Comparison of ENCODE assay signal across 16 cellular contexts in the genomic region with DNA sequence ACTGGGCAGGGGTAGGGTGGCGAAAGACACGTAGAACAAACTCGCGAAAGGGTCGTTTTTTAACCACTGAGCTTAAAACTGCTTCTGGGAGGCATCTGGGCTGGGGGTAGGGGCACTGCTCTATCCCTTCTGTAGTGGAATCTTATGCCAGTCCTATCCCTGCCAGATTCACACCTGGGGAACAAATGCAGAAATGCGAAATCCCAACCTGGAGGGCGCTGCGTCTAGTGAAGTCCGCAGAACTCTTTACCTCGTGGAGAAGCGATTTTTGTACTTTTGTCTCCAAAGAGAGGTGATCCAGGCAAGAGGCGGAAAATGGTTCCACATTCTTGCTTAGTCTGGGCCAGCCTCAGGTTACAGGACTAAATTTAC. TPM values are rescaled to one million over a fixed set of nuclear protein-coding genes. Genes with fewer than 3 reads are reported as not detected.
A peak's percentile ranks its signal among the peaks of the same experiment; 100 is the strongest.
DNase-seq lines count a peak whose midpoint lies in the region; ATAC-seq, FAIRE-seq and TF ChIP-seq lines count a peak whose summit lies in the region.
"Had no signal": no experiment of that assay in that cellular context is flagged by ENCODE, and none has a peak within 500 bp of the region (broad histone marks: within the 10 kb centered on the region; RNA-seq: fewer than 3 reads in every experiment).

No MANE protein-coding gene starts in this region.

- H3K27ac ChIP-seq in CD4-positive, alpha-beta memory T cell (ENCODE audit: low read depth, low read length) = no peak overlapping the region
- H3K27ac ChIP-seq: left lung, upper lobe of left lung had no signal

- peaks cover 62% of the 10 kb centered on the region for H3K27me3 ChIP-seq in CD4-positive, alpha-beta memory T cell (ENCODE audit: insufficient read depth, low read length)
- H3K27me3 ChIP-seq in bronchial epithelial cell (ENCODE audit: control insufficient read depth, insufficient read depth, low read length) = peaks cover 47% of the 10 kb centered on the region

- no peaks in the 10 kb centered on the region for H3K36me3 ChIP-seq in CD4-positive, alpha-beta memory T cell (ENCODE audit: insufficient read depth, low read length)
- no peaks in the 10 kb centered on the region for H3K36me3 ChIP-seq in bronchial epithelial cell (ENCODE audit: control insufficient read depth, insufficient read depth, low read length)
- H3K36me3 ChIP-seq: BE2C, left lung, upper lobe of left lung had no signal

- H3K36me3 Mint-ChIP-seq in CD4-positive, alpha-beta memory T cell = peaks cover 0 to 3% of the 10 kb centered on the region in 2 donors
- H3K36me3 Mint-ChIP-seq in naive thymus-derived CD8-positive, alpha-beta T cell = peaks cover 4 to 32% (median 18%) of the 10 kb centered on the region in 3 donors
- H3K36me3 Mint-ChIP-seq in CD14-positive monocyte = peaks cover 9 to 12% of the 10 kb centered on the region in 2 donors

- CTCF ChIA-PET in CD4-positive, alpha-beta memory T cell (lab: Charles Lee; ENCODE audit: partially characterized antibody) = no interaction called here

- no peak overlapping the region for H3K4me3 ChIP-seq in CD4-positive, alpha-beta memory T cell (ENCODE audit: low read length in 2 of 2)
- H3K4me3 ChIP-seq in bronchial epithelial cell (ENCODE audit: low read depth, low read length) = no peak overlapping the region
- H3K4me3 ChIP-seq: left lung had no signal

- H3K4me1 Mint-ChIP-seq in CD4-positive, alpha-beta memory T cell = peaks cover 13 to 41% (median 26%) of the 10 kb centered on the region in 4 donors
- peaks cover 10 to 38% (median 33%) of the 10 kb centered on the region in 4 donors for H3K4me1 Mint-ChIP-seq in naive thymus-derived CD8-positive, alpha-beta T cell
- peaks cover 30% of the 10 kb centered on the region for H3K4me1 Mint-ChIP-seq in CD14-positive monocyte

- peak; percentile 13 for FAIRE-seq in bronchial epithelial cell (lab: Jason Lieb, UNC)

- H3K4me3 Mint-ChIP-seq in CD4-positive, alpha-beta memory T cell = peak overlapping the region in 6 of 8 donors; percentile 25 to 72 (median 49)
- H3K4me3 Mint-ChIP-seq in naive thymus-derived CD8-positive, alpha-beta T cell = peak overlapping the region in 7 of 10 donors; percentile 26 to 68 (median 45)
- H3K4me3 Mint-ChIP-seq in CD14-positive monocyte = peak overlapping the region in 1 of 2 donors; percentile 89

- no peaks in the 10 kb centered on the region for H3K9me3 ChIP-seq in CD4-positive, alpha-beta memory T cell (ENCODE audit: control insufficient read depth in 1 of 2, low read length in 2 of 2)
- H3K9me3 ChIP-seq: BE2C, left lung, upper lobe of left lung had no signal

- TF ChIP-seq CTCF in GM10266 (IDR thresholded peaks at IDR 0.05; ENCODE audit: control insufficient read depth, insufficient read depth, low read depth, missing control alignments) = no peak
- no peak for TF ChIP-seq CTCF in bronchial epithelial cell (IDR thresholded peaks at IDR 0.05; ENCODE audit: insufficient read depth, low read length, severe bottlenecking)
- TF ChIP-seq CTCF in CD14-positive monocyte (IDR thresholded peaks at IDR 0.05) = no peak

- ATAC-seq in naive thymus-derived CD8-positive, alpha-beta T cell = no peak

- intact Hi-C loops in CD4-positive, alpha-beta memory T cell (cut with micrococcal nuclease) = no loop called here
- intact Hi-C loops in CD14-positive monocyte (cut with micrococcal nuclease) = no loop called here

- peaks cover 18% of the 10 kb centered on the region for H3K4me1 ChIP-seq in CD4-positive, alpha-beta memory T cell (ENCODE audit: insufficient read depth, low read length)
- H3K4me1 ChIP-seq: BE2C had no signal

- H3K27me3 Mint-ChIP-seq in CD4-positive, alpha-beta memory T cell = peaks cover 66 to 74% of the 10 kb centered on the region in 2 donors
- peaks cover 56 to 88% (median 76%) of the 10 kb centered on the region in 5 donors for H3K27me3 Mint-ChIP-seq in naive thymus-derived CD8-positive, alpha-beta T cell
- H3K27me3 Mint-ChIP-seq in CD14-positive monocyte (ENCODE audit: low read depth in 3 of 3) = peaks cover 81 to 92% (median 83%) of the 10 kb centered on the region in 3 donors

- peak in 1 of 5 donors; percentile 8 for DNase-seq in CD4-positive, alpha-beta memory T cell
- DNase-seq in GM10266 (ENCODE audit: extremely low spot score) (peak; percentile 40), bronchial epithelial cell (ENCODE audit: low read depth) (no peak), NCI-H2196 (lab: John Stamatoyannopoulos, UW; ENCODE audit: unreplicated experiment) (no peak), NOMO-1 (lab: John Stamatoyannopoulos, UW; ENCODE audit: unreplicated experiment in 2 of 2) (no peak), CD14-positive monocyte (ENCODE audit: low spot score) (no peak), NCI-H1930 (lab: John Stamatoyannopoulos, UW) (no peak)
- DNase-seq in naive thymus-derived CD8-positive, alpha-beta T cell = no peak
- DNase-seq: activated T-cell treated with anti-CD3 and anti-CD28 coated beads for 4 hours, BE2C, NCI-H2029, NCI-H510A treated with DMSO at 0.1 percent for 48 hours, SHP77 had no signal

- POLR2A ChIA-PET in CD4-positive, alpha-beta memory T cell (lab: Charles Lee; ENCODE audit: partially characterized antibody) = interaction anchor here (0.7 kb wide), 1 partner anchor 16 kb away, joined by 3 read pairs; no protein-coding TSS in a partner anchor
- POLR2A ChIA-PET in naive thymus-derived CD8-positive, alpha-beta T cell (lab: Charles Lee) = no interaction called here

- H3K9me3 Mint-ChIP-seq in CD4-positive, alpha-beta memory T cell = peaks cover 0 to 37% (median 15%) of the 10 kb centered on the region in 8 donors
- H3K9me3 Mint-ChIP-seq in naive thymus-derived CD8-positive, alpha-beta T cell = peaks cover 0 to 40% (median 8%) of the 10 kb centered on the region in 9 donors
- peaks cover 0 to 22% (median 14%) of the 10 kb centered on the region in 7 donors for H3K9me3 Mint-ChIP-seq in CD14-positive monocyte
- H3K9me3 Mint-ChIP-seq: T-helper 1 cell treated with Interleukin-12 subunit alpha and Interleukin-12 subunit beta and Interleukin-4 antibody, amounts not matched to agents 30 μg/mL and 1 μg/mL, for 36 hours had no signal

- H3K27ac Mint-ChIP-seq in CD4-positive, alpha-beta memory T cell = peak overlapping the region in 3 of 7 donors; percentile 25 to 56 (median 35)
- no peak overlapping the region for H3K27ac Mint-ChIP-seq in naive thymus-derived CD8-positive, alpha-beta T cell
- no peak overlapping the region for H3K27ac Mint-ChIP-seq in CD14-positive monocyte

RNA-seq across cellular contexts. Expression of a gene that starts 10.3 kb away (rescaled TPM):
- total RNA-seq in CD4-positive, alpha-beta memory T cell = not detected
- polyA plus RNA-seq in CD4-positive, alpha-beta memory T cell = not detected
- under 0.01 TPM in 2 replicates for total RNA-seq in bronchial epithelial cell
- not detected for total RNA-seq in naive thymus-derived CD8-positive, alpha-beta T cell
- not detected for polyA plus RNA-seq in naive thymus-derived CD8-positive, alpha-beta T cell
- not detected for polyA plus RNA-seq in CD14-positive monocyte
- total RNA-seq: upper lobe of left lung had no signal
